In genomic region chr6:19902201-19902600, GRCh38 we compare ENCODE assay signal across 24 cellular contexts.
"Had no signal": no experiment of that assay in that cellular context is flagged by ENCODE, and none has a peak within 500 bp of the region (broad histone marks: within the 10 kb centered on the region; RNA-seq: fewer than 3 reads in every experiment).

No MANE protein-coding gene starts in this region.

- H3K4me3 Mint-ChIP-seq: immature natural killer cell, memory B cell had no signal

- H3K4me2 ChIP-seq: hepatocyte had no signal

- H3K36me3 Mint-ChIP-seq: immature natural killer cell, memory B cell, naive B cell had no signal

- H3K36me3 ChIP-seq: esophagus muscularis mucosa, gastroesophageal sphincter, heart left ventricle had no signal

- H3K4me1 ChIP-seq: esophagus muscularis mucosa, gastroesophageal sphincter, heart left ventricle had no signal

- H2AFZ ChIP-seq: hepatocyte had no signal

- H3K27me3 Mint-ChIP-seq: memory B cell, naive B cell had no signal

- DNase-seq: dermis blood vessel endothelial cell; dorsolateral prefrontal cortex; effector CD4-positive, alpha-beta T cell; effector memory CD4-positive, alpha-beta T cell; heart left ventricle; hypothalamus; immature natural killer cell; islet precursor cell; kidney; kidney glomerular epithelial cell; left colon; left ventricle myocardium superior; mammary epithelial cell; mesendoderm; mucosa of descending colon; naive B cell had no signal

- H3K4me1 Mint-ChIP-seq: immature natural killer cell, memory B cell, naive B cell had no signal

- ATAC-seq: foreskin keratinocyte, gastroesophageal sphincter, heart left ventricle, left colon, left lobe of liver, left ventricle myocardium superior, mucosa of descending colon had no signal

- H3K27me3 ChIP-seq: esophagus muscularis mucosa, foreskin keratinocyte, gastroesophageal sphincter, heart left ventricle, hepatocyte had no signal

- H3K79me2 ChIP-seq: hepatocyte had no signal

- H3K4me3 ChIP-seq: coronary artery, dorsolateral prefrontal cortex, esophagus muscularis mucosa, gastroesophageal sphincter, heart left ventricle, hepatocyte, lung, mucosa of descending colon had no signal

- H3K27ac ChIP-seq: coronary artery, dorsolateral prefrontal cortex, esophagus muscularis mucosa, foreskin keratinocyte, gastroesophageal sphincter, heart left ventricle, hepatocyte had no signal

- H3K9me3 ChIP-seq: esophagus muscularis mucosa, gastroesophageal sphincter, heart left ventricle, mucosa of descending colon had no signal

- H3K27ac Mint-ChIP-seq: immature natural killer cell, memory B cell, naive B cell had no signal
